In the genomic region with DNA sequence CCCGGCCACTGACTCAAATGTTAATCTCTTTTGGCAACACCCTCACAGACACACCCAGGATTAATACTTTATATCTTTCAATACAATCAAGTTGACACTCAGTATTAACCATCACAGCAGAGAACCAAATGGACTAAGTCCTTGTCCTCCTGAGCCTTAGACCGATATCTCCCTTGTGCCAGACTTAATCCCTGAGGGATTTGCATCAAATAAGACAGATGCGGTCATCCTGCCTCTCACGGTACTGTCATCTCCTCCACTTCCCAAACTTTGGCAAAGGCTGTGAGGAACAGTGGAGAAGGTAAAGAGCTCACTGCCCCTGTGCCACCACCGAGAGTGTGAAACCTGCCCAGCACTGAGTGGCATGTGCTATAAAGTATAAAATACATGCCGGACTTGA, we compare ENCODE assay signal across 27 cellular contexts.
"Had no signal": no experiment of that assay in that cellular context is flagged by ENCODE, and none has a peak within 500 bp of the region (broad histone marks: within the 10 kb centered on the region; RNA-seq: fewer than 3 reads in every experiment).

No MANE protein-coding gene starts in this region.

- H3K27ac ChIP-seq: body of pancreas, colonic mucosa, epithelial cell of prostate, esophagus squamous epithelium, gastroesophageal sphincter, heart right ventricle, hepatocyte had no signal

- FAIRE-seq: endometrium, endothelial cell of umbilical vein had no signal

- H3K4me3 ChIP-seq: body of pancreas, colonic mucosa, esophagus squamous epithelium, gastroesophageal sphincter, heart right ventricle, hepatocyte had no signal

- ATAC-seq: activated CD4-positive, CD25-positive, alpha-beta regulatory T cell treated with anti-CD3 and anti-CD28 coated beads, Interleukin-2, amount 50 U/mL, for 24 hours; activated CD8-positive, alpha-beta T cell treated with anti-CD3 and anti-CD28 coated beads for 36 hours; activated T-cell treated with anti-CD3 and anti-CD28 coated beads, Interleukin-2, amount 50 U/mL, for 4 hours; activated T-helper 17 cell treated with anti-CD3 and anti-CD28 coated beads, Interleukin-2, amount 50 U/mL, for 72 hours; body of pancreas; gastroesophageal sphincter; heart right ventricle had no signal

- H3K4me1 Mint-ChIP-seq: activated T-helper 17 cell treated with anti-CD3 and anti-CD28 coated beads, Interleukin-2, amount 50 U/mL, for 72 hours had no signal

- H3K9me3 ChIP-seq: body of pancreas, colonic mucosa, esophagus squamous epithelium, gastroesophageal sphincter, heart right ventricle had no signal

- DNase-seq: activated CD4-positive, alpha-beta T cell treated with anti-CD3 and anti-CD28 coated beads for 48 hours; activated CD4-positive, alpha-beta T cell treated with anti-CD3 and anti-CD28 coated beads, Interleukin-2, amount 50 U/mL, for 1 hour; activated CD4-positive, alpha-beta T cell treated with anti-CD3 and anti-CD28 coated beads, Interleukin-2, amount 50 U/mL, for 48 hours; activated CD8-positive, alpha-beta memory T cell treated with anti-CD3 and anti-CD28 coated beads for 24 hours; activated CD8-positive, alpha-beta T cell treated with anti-CD3 and anti-CD28 coated beads for 36 hours; activated effector memory CD4-positive, alpha-beta T cell treated with anti-CD3 and anti-CD28 coated beads, Interleukin-2, amount 50 U/mL, for 16 hours; activated naive CD4-positive, alpha-beta T cell treated with anti-CD3 and anti-CD28 coated beads for 36 hours; activated T-cell treated with anti-CD3 and anti-CD28 coated beads, Interleukin-2, amount 50 U/mL, for 4 hours; amniotic stem cell; anterior cingulate cortex; body of pancreas; caudate nucleus; cerebellar nuclear complex; colonic mucosa; effector CD8-positive, alpha-beta T cell; esophagus squamous epithelium; foreskin melanocyte; heart right ventricle; T-helper 2 cell had no signal

- H3K9me3 Mint-ChIP-seq: activated CD8-positive, alpha-beta T cell treated with anti-CD3 and anti-CD28 coated beads for 36 hours; activated naive CD4-positive, alpha-beta T cell treated with anti-CD3 and anti-CD28 coated beads for 36 hours; activated T-cell treated with anti-CD3 and anti-CD28 coated beads, Interleukin-2, amount 50 U/mL, for 4 hours; activated T-helper 17 cell treated with anti-CD3 and anti-CD28 coated beads, Interleukin-2, amount 50 U/mL, for 72 hours had no signal

- H2AFZ ChIP-seq: hepatocyte had no signal

- H3K4me1 ChIP-seq: colonic mucosa had no signal

- H3K36me3 ChIP-seq: colonic mucosa, esophagus squamous epithelium, gastroesophageal sphincter, heart right ventricle had no signal

- H3K27me3 ChIP-seq: body of pancreas, colonic mucosa, esophagus squamous epithelium, gastroesophageal sphincter, heart right ventricle, hepatocyte had no signal

- H3K4me3 Mint-ChIP-seq: activated CD8-positive, alpha-beta T cell treated with anti-CD3 and anti-CD28 coated beads for 36 hours; activated naive CD4-positive, alpha-beta T cell treated with anti-CD3 and anti-CD28 coated beads for 36 hours; activated naive CD8-positive, alpha-beta T cell; activated T-cell treated with anti-CD3 and anti-CD28 coated beads, Interleukin-2, amount 50 U/mL, for 4 hours; activated T-helper 17 cell treated with anti-CD3 and anti-CD28 coated beads, Interleukin-2, amount 50 U/mL, for 72 hours had no signal

- H3K36me3 Mint-ChIP-seq: activated naive CD8-positive, alpha-beta T cell had no signal

- H3K27ac Mint-ChIP-seq: activated CD8-positive, alpha-beta T cell treated with anti-CD3 and anti-CD28 coated beads for 36 hours; activated naive CD4-positive, alpha-beta T cell treated with anti-CD3 and anti-CD28 coated beads for 36 hours; activated naive CD8-positive, alpha-beta T cell; activated T-helper 17 cell treated with anti-CD3 and anti-CD28 coated beads, Interleukin-2, amount 50 U/mL, for 72 hours had no signal

- H3K27me3 Mint-ChIP-seq: activated CD8-positive, alpha-beta T cell treated with anti-CD3 and anti-CD28 coated beads for 36 hours; activated naive CD8-positive, alpha-beta T cell; activated T-helper 17 cell treated with anti-CD3 and anti-CD28 coated beads, Interleukin-2, amount 50 U/mL, for 72 hours had no signal

- H3K4me2 ChIP-seq: hepatocyte had no signal

- H3K79me2 ChIP-seq: hepatocyte had no signal
